8 cellular contexts compared by ENCODE assay signal in genomic region chr19:1507763-1508506, GRCh38. TPM values are rescaled to one million over a fixed set of nuclear protein-coding genes. Genes with fewer than 3 reads are reported as not detected.
DNase-seq lines count a peak whose midpoint lies in the region; ATAC-seq lines count a peak whose summit lies in the region.

No MANE protein-coding gene starts in this region.

- peak overlapping the region; percentile 74 for H3K27ac Mint-ChIP-seq in activated CD4-positive, alpha-beta memory T cell treated with anti-CD3 and anti-CD28 coated beads for 36 hours

- peaks cover 11% of the 10 kb centered on the region for H3K27me3 Mint-ChIP-seq in activated CD4-positive, alpha-beta memory T cell treated with anti-CD3 and anti-CD28 coated beads for 36 hours

- H3K4me3 Mint-ChIP-seq in activated CD4-positive, alpha-beta memory T cell treated with anti-CD3 and anti-CD28 coated beads for 36 hours, result peak overlapping the region; percentile 74

- intact Hi-C loops in activated CD4-positive, alpha-beta memory T cell treated with anti-CD3 and anti-CD28 coated beads for 36 hours (cut with micrococcal nuclease), result loop anchor here (2.0 kb wide), 1 partner anchor 17 kb away; the partner anchor contains the start of genes PCSK4 and REEP6

- CTCF ChIA-PET in activated CD4-positive, alpha-beta memory T cell treated with anti-CD3 and anti-CD28 coated beads for 36 hours (lab: Charles Lee), result no interaction called here

- POLR2A ChIA-PET in activated CD4-positive, alpha-beta memory T cell treated with anti-CD3 and anti-CD28 coated beads for 36 hours (lab: Charles Lee), result no interaction called here

- DNase-seq in C1 segment of cervical spinal cord (lab: John Stamatoyannopoulos, UW) (peak; percentile 70 to 98 (median 90)), NCI-H526 (lab: John Stamatoyannopoulos, UW) (peak; percentile 88 to 97), dermis blood vessel endothelial cell (peak; percentile 94), left kidney (ENCODE audit: low read depth, low spot score) (peak; percentile 97)
- peak; percentile 93 for DNase-seq in activated CD4-positive, alpha-beta memory T cell treated with anti-CD3 and anti-CD28 coated beads for 36 hours
- peak; percentile 75 to 86 (median 82) for DNase-seq in stimulated activated CD4-positive, alpha-beta T cell treated with anti-CD3 and anti-CD28 coated beads, Interleukin-1b, Interleukin-23, amount 100 ng/mL, for 24 hours (ENCODE audit: low read depth in 4 of 4, low spot score in 1 of 4)

- peak; percentile 61 for ATAC-seq in HG03139 (IDR thresholded peaks at IDR 0.05; ENCODE audit: unreplicated experiment)
- ATAC-seq in GM19397 (IDR thresholded peaks at IDR 0.05; ENCODE audit: unreplicated experiment), result no peak

- peaks cover 13% of the 10 kb centered on the region for H3K4me1 Mint-ChIP-seq in activated CD4-positive, alpha-beta memory T cell treated with anti-CD3 and anti-CD28 coated beads for 36 hours (ENCODE audit: low read depth)

- no peaks in the 10 kb centered on the region for H3K36me3 Mint-ChIP-seq in activated CD4-positive, alpha-beta memory T cell treated with anti-CD3 and anti-CD28 coated beads for 36 hours

- H3K9me3 Mint-ChIP-seq in activated CD4-positive, alpha-beta memory T cell treated with anti-CD3 and anti-CD28 coated beads for 36 hours, result no peaks in the 10 kb centered on the region

RNA-seq across cellular contexts. Expression of gene ADAMTSL5, which starts 4.9 kb away (rescaled TPM):
- 1 to 10 TPM; 1.9 to 3.7 TPM for total RNA-seq in activated CD4-positive, alpha-beta memory T cell treated with anti-CD3 and anti-CD28 coated beads for 36 hours
- 0.19 TPM in 1 of 2 replicates, not detected in the other for total RNA-seq in dermis blood vessel endothelial cell

RNA-seq across cellular contexts. Expression of gene PLK5, which starts 15.9 kb away (rescaled TPM):
- total RNA-seq in activated CD4-positive, alpha-beta memory T cell treated with anti-CD3 and anti-CD28 coated beads for 36 hours, result not detected
- total RNA-seq in dermis blood vessel endothelial cell, result not detected in 2 replicates

RNA-seq across cellular contexts. Expression of gene REEP6, which starts 17.0 kb away (rescaled TPM):
- 1 to 10 TPM; 1.8 to 1.9 TPM for total RNA-seq in activated CD4-positive, alpha-beta memory T cell treated with anti-CD3 and anti-CD28 coated beads for 36 hours
- total RNA-seq in dermis blood vessel endothelial cell, result 0.34 and 1.0 TPM in 2 replicates

RNA-seq across cellular contexts. Expression of gene PCSK4, which starts 17.8 kb away (rescaled TPM):
- 1 to 10 TPM; 1.5 to 2.7 TPM for total RNA-seq in activated CD4-positive, alpha-beta memory T cell treated with anti-CD3 and anti-CD28 coated beads for 36 hours
- 0.68 and 1.1 TPM in 2 replicates for total RNA-seq in dermis blood vessel endothelial cell

RNA-seq across cellular contexts. Expression of gene C19orf25, which starts 28.9 kb away (rescaled TPM):
- total RNA-seq in activated CD4-positive, alpha-beta memory T cell treated with anti-CD3 and anti-CD28 coated beads for 36 hours, result 10 to 100 TPM; 24.4 to 26.9 TPM
- total RNA-seq in dermis blood vessel endothelial cell, result 22.0 and 28.1 TPM in 2 replicates
